ENCODE assay signal across 8 cellular contexts in the genomic region with DNA sequence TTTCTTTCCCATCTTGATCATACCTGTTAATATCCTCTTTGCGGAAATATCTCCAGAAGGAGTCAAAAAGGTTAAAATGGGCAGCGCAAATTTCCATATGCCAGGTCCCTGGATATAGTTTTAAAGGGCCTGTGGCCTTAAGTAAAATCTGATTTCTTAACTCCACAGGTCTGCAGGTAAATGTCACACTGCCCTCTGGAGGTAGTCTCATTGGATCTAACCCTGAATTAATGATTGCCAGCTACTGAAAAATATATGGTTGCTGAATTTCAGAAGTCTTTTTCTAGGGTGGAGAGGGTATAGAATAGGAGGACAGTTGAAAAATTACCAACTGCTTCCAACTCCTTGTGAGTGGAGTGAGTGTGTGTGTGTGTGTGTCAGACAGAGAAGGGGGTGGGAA. TPM values are rescaled to one million over a fixed set of nuclear protein-coding genes. Genes with fewer than 3 reads are reported as not detected.
DNase-seq lines count a peak whose midpoint lies in the region; FAIRE-seq and TF ChIP-seq lines count a peak whose summit lies in the region.
"Had no signal": no experiment of that assay in that cellular context is flagged by ENCODE, and none has a peak within 500 bp of the region (broad histone marks: within the 10 kb centered on the region; RNA-seq: fewer than 3 reads in every experiment).

No MANE protein-coding gene starts in this region.

- H4K8ac ChIP-seq in neuronal stem cell (ENCODE audit: low read depth, low read length): no peak overlapping the region

- TF ChIP-seq CTCF in GM12875 (IDR thresholded peaks at IDR 0.05; ENCODE audit: borderline replicate concordance, insufficient read depth, low read depth, low read length): peak; percentile 15; the same call in 1 of the 2 replicates
- peak; percentile 72 for TF ChIP-seq CTCF in PC-9 (conservative IDR thresholded peaks at IDR 0.05)
- TF ChIP-seq CTCF in esophagus muscularis mucosa (IDR thresholded peaks at IDR 0.05): no peak
- peak; percentile 55 for TF ChIP-seq CTCF in retinal pigment epithelial cell (conservative IDR thresholded peaks at IDR 0.05; ENCODE audit: low read depth, low read length)

- no peak overlapping the region for H3K9ac ChIP-seq in neuronal stem cell (ENCODE audit: low read depth, low read length, poor library complexity)

- no peak overlapping the region for H2BK120ac ChIP-seq in neuronal stem cell (ENCODE audit: low read depth, low read length)

- H3K36me3 ChIP-seq in PC-9 (ENCODE audit: low read depth): no peaks in the 10 kb centered on the region
- H3K36me3 ChIP-seq in esophagus muscularis mucosa: no peaks in the 10 kb centered on the region
- peaks cover 0 to 1% of the 10 kb centered on the region in 2 donors for H3K36me3 ChIP-seq in neuronal stem cell (replicated peaks in 1 of 2; ENCODE audit: control insufficient read depth in 2 of 2, insufficient read depth in 2 of 2, low read length in 2 of 2)

- H3K4me1 ChIP-seq in PC-9 (replicated peaks; ENCODE audit: insufficient read depth): no peaks in the 10 kb centered on the region
- H3K4me1 ChIP-seq in esophagus muscularis mucosa: peaks cover 0 to 26% (median 8%) of the 10 kb centered on the region in 4 donors
- H3K4me1 ChIP-seq in neuronal stem cell (ENCODE audit: control insufficient read depth in 2 of 2, insufficient read depth in 1 of 2, low read depth in 1 of 2, low read length in 2 of 2): peaks cover 5 to 9% of the 10 kb centered on the region in 2 donors

- H3K4ac ChIP-seq in neuronal stem cell (ENCODE audit: low read length): no peak overlapping the region

- H2AK5ac ChIP-seq in neuronal stem cell (ENCODE audit: low read depth, low read length): no peak overlapping the region

- H3K9me2 ChIP-seq in PC-9 (ENCODE audit: insufficient read depth): no peaks in the 10 kb centered on the region

- no peak overlapping the region for H3K18ac ChIP-seq in neuronal stem cell (ENCODE audit: low read length)

- H3K79me1 ChIP-seq in neuronal stem cell (ENCODE audit: low read depth, low read length): peaks cover 3% of the 10 kb centered on the region

- WGBS in esophagus muscularis mucosa: 92% methylated on average over 2 of the region's 2 CpGs
- WGBS in neuronal stem cell (ENCODE audit: extremely low coverage in 2 of 2, insufficient read length in 2 of 2, insufficient replicate concordance in 1 of 2), 2 donors: no CpG with 5 or more reads among the region's 2 CpGs

- H3K14ac ChIP-seq in neuronal stem cell (ENCODE audit: low read length): no peak overlapping the region

- no peak overlapping the region for H3K4me2 ChIP-seq in PC-9
- H3K4me2 ChIP-seq in neuronal stem cell (ENCODE audit: insufficient read depth, low read length, poor library complexity, severe bottlenecking): no peak overlapping the region

- no peaks in the 10 kb centered on the region for H3F3A ChIP-seq in PC-9 (ENCODE audit: insufficient read depth, low read depth)

- no peaks in the 10 kb centered on the region for H4K20me1 ChIP-seq in PC-9 (ENCODE audit: insufficient read depth)

- H3K4me3 ChIP-seq in GM12875 (ENCODE audit: low read depth, low read length) (no peak overlapping the region), PC-9 (no peak overlapping the region), esophagus muscularis mucosa (no peak overlapping the region), retinal pigment epithelial cell (ENCODE audit: low read length) (no peak overlapping the region), neuronal stem cell (ENCODE audit: low read length in 2 of 2) (no peak overlapping the region)

- TF ChIP-seq POLR2A in esophagus muscularis mucosa (IDR thresholded peaks at IDR 0.05; ENCODE audit: low read depth) (no peak), H54 (IDR thresholded peaks at IDR 0.05; ENCODE audit: low read depth, low read length) (no peak)

- H3K23ac ChIP-seq in neuronal stem cell (ENCODE audit: low read depth, low read length, poor library complexity): no peak overlapping the region

- H2BK5ac ChIP-seq in neuronal stem cell (ENCODE audit: low read length): no peak overlapping the region

- H3K27me3 ChIP-seq in PC-9 (ENCODE audit: insufficient read depth, low read depth) (no peaks in the 10 kb centered on the region), esophagus muscularis mucosa (no peaks in the 10 kb centered on the region), neuronal stem cell (ENCODE audit: control insufficient read depth in 3 of 3, insufficient read depth in 3 of 3, low read depth in 1 of 3, low read length in 3 of 3) (no peaks in the 10 kb centered on the region)

- no peak overlapping the region for H2AFZ ChIP-seq in PC-9
- no peak overlapping the region for H2AFZ ChIP-seq in neuronal stem cell (ENCODE audit: low read length)

- H3K9me3 ChIP-seq in PC-9 (ENCODE audit: insufficient read depth, low read depth) (peaks cover 3% of the 10 kb centered on the region; the same call in 1 of the 2 replicates), esophagus muscularis mucosa (peaks cover 0 to 21% (median 15%) of the 10 kb centered on the region in 4 donors), neuronal stem cell (replicated peaks in 1 of 2; ENCODE audit: control insufficient read depth in 2 of 2, insufficient read depth in 1 of 2, low read depth in 1 of 2, low read length in 2 of 2) (peaks cover 0 to 6% of the 10 kb centered on the region in 2 donors)

- TF ChIP-seq EP300 in esophagus muscularis mucosa (IDR thresholded peaks at IDR 0.05): no peak

- H2BK12ac ChIP-seq in neuronal stem cell (ENCODE audit: low read length): no peak overlapping the region

- DNase-seq in PC-9 (no peak), esophagus muscularis mucosa (ENCODE audit: extremely low spot score) (no peak), retinal pigment epithelial cell (ENCODE audit: low read depth) (no peak), OCI-M2 (lab: John Stamatoyannopoulos, UW; ENCODE audit: unreplicated experiment) (no peak), neuronal stem cell (ENCODE audit: low spot score) (no peak), H54 (ENCODE audit: insufficient read length, low spot score) (no peak)
- DNase-seq: stimulated activated naive B cell treated with anti-CD40 and anti-IgM and Interleukin-4, amounts not matched to agents 10 μg/mL and 1 μg/mL and 100 μg/mL, for 72 hours had no signal

- no peak overlapping the region for H2BK15ac ChIP-seq in neuronal stem cell (ENCODE audit: low read length)

- no peak for FAIRE-seq in H54 (lab: Jason Lieb, UNC)

- intact Hi-C loops in PC-9 (cut with micrococcal nuclease; ENCODE audit: unreplicated experiment): loop anchor here (2.0 to 10.0 kb wide), 2 partner anchors 92 to 478 kb away; no protein-coding TSS in a partner anchor
- intact Hi-C loops in esophagus muscularis mucosa (cut with DNase I): no loop called here

- no peak overlapping the region for H3K27ac ChIP-seq in PC-9
- H3K27ac ChIP-seq in esophagus muscularis mucosa (replicated peaks in 1 of 4): peak overlapping the region; percentile 54 to 70 (median 63)
- H3K27ac ChIP-seq in neuronal stem cell (replicated peaks; ENCODE audit: low read length): no peak overlapping the region

- no peaks in the 10 kb centered on the region for H3K79me2 ChIP-seq in PC-9 (ENCODE audit: low read depth)

- CTCF ChIA-PET in PC-9 (lab: Charles Lee): interaction anchor here (0.7 kb wide), 1 partner anchor 91 kb away, joined by 4 read pairs; no protein-coding TSS in a partner anchor

- POLR2A ChIA-PET in PC-9 (lab: Charles Lee; ENCODE audit: unreplicated experiment): no interaction called here

- no TSS peak for BruUV-seq in PC-9 (replicated peaks; lab: Mats Ljungman, UMichigan)

- no peak overlapping the region for H4K91ac ChIP-seq in neuronal stem cell (ENCODE audit: low read depth, low read length, poor library complexity)

RNA-seq across cellular contexts. Expression of gene MOXD1, which starts 8.5 kb away (rescaled TPM):
- 1.0 and 1.3 TPM in 2 replicates for total RNA-seq in PC-9 (2021)
- 10 to 100 TPM; 14.2 to 32.4 (median 23.6) TPM for total RNA-seq in esophagus muscularis mucosa
- 2.5 TPM for polyA plus RNA-seq in neuronal stem cell (2013, experiment 1 of 2)
- polyA plus RNA-seq in neuronal stem cell (2013, experiment 2 of 2): 2.4 TPM

Comparison
In these comparisons a context has a peak if more than half of its experiments do, and no peak if none do; other contexts are left out.
1. CTCF ChIP-seq: peak in GM12875 (single experiment), PC-9 (single experiment) and retinal pigment epithelial cell (single experiment); none in esophagus muscularis mucosa (0 of 3).
2. H3K27ac ChIP-seq: peak in esophagus muscularis mucosa (4 of 4); none in PC-9 (single experiment) and neuronal stem cell (single experiment).